Comparison of ENCODE assay signal across 21 cellular contexts in genomic region chr5:93782978-93783377, GRCh38.
"Had no signal": no experiment of that assay in that cellular context is flagged by ENCODE, and none has a peak within 500 bp of the region (broad histone marks: within the 10 kb centered on the region; RNA-seq: fewer than 3 reads in every experiment).

No MANE protein-coding gene starts in this region.

- DNase-seq: activated CD4-positive, alpha-beta T cell treated with anti-CD3 and anti-CD28 coated beads for 1 hour; activated CD4-positive, alpha-beta T cell treated with anti-CD3 and anti-CD28 coated beads, Interleukin-2, amount 50 U/mL, for 1 hour; activated naive CD4-positive, alpha-beta T cell treated with Interleukin-2 at 50 U/mL for 16 hours; activated naive CD8-positive, alpha-beta T cell treated with anti-CD3 and anti-CD28 coated beads, Interleukin-2, amount 10 ng/mL, durations not matched to agents 7 days and 5 days; activated T-cell treated with anti-CD3 and anti-CD28 coated beads, Interleukin-2, amount 50 U/mL, for 24 hours; body of pancreas; gastrocnemius medialis; heart left ventricle; kidney; naive thymus-derived CD4-positive, alpha-beta T cell; sigmoid colon; spleen; stimulated activated CD4-positive, alpha-beta T cell treated with anti-CD3 and anti-CD28 coated beads, Interleukin-4, amount 100 ng/mL, for 4 hours; stimulated activated naive CD8-positive, alpha-beta T cell treated with anti-CD3 and anti-CD28 coated beads, Interleukin-15, Interleukin-2, amounts not matched to agents 100 U/mL and 50 U/mL, for 24 hours; substantia nigra; T-helper 9 cell; tibial artery had no signal

- ATAC-seq: body of pancreas; gastrocnemius medialis; heart left ventricle; left lobe of liver; naive thymus-derived CD4-positive, alpha-beta T cell; stimulated activated naive CD8-positive, alpha-beta T cell treated with anti-CD3 and anti-CD28 coated beads, Interleukin-15, Interleukin-2, amounts not matched to agents 100 U/mL and 50 U/mL, for 24 hours had no signal

- H3K27me3 ChIP-seq: body of pancreas, cardiac muscle cell, gastrocnemius medialis, heart left ventricle, neural progenitor cell, sigmoid colon, spleen, tibial artery had no signal

- H3K27ac ChIP-seq: body of pancreas, cardiac muscle cell, gastrocnemius medialis, heart left ventricle, neural progenitor cell, sigmoid colon, spleen, tibial artery had no signal

- H3K4me1 ChIP-seq: body of pancreas, heart left ventricle, sigmoid colon, spleen, tibial artery had no signal

- H3K27me3 Mint-ChIP-seq: activated naive CD8-positive, alpha-beta T cell treated with anti-CD3 and anti-CD28 coated beads, Interleukin-2, amount 10 ng/mL, durations not matched to agents 7 days and 5 days; activated T-cell treated with anti-CD3 and anti-CD28 coated beads, Interleukin-2, amount 50 U/mL, for 24 hours; naive thymus-derived CD4-positive, alpha-beta T cell had no signal

- H3K4me3 Mint-ChIP-seq: activated naive CD8-positive, alpha-beta T cell treated with anti-CD3 and anti-CD28 coated beads, Interleukin-2, amount 10 ng/mL, durations not matched to agents 7 days and 5 days; activated T-cell treated with anti-CD3 and anti-CD28 coated beads, Interleukin-2, amount 50 U/mL, for 24 hours; naive thymus-derived CD4-positive, alpha-beta T cell; neural progenitor cell had no signal

- H3K27ac Mint-ChIP-seq: activated naive CD8-positive, alpha-beta T cell treated with anti-CD3 and anti-CD28 coated beads, Interleukin-2, amount 10 ng/mL, durations not matched to agents 7 days and 5 days; activated T-cell treated with anti-CD3 and anti-CD28 coated beads, Interleukin-2, amount 50 U/mL, for 24 hours; activated T-helper 2 cell treated with anti-CD3 and anti-CD28 coated beads, Interferon-gamma antibody, Interleukin-2, Interleukin-4, amounts not matched to agents 10 μg/mL and 5 μg/mL and 100 μg/mL, durations not matched to agents 14 hours and 24 hours and 36 hours; naive thymus-derived CD4-positive, alpha-beta T cell; neural progenitor cell had no signal

- H3K36me3 ChIP-seq: cardiac muscle cell, neural progenitor cell, tibial artery had no signal

- H3K9me3 Mint-ChIP-seq: activated naive CD8-positive, alpha-beta T cell treated with anti-CD3 and anti-CD28 coated beads, Interleukin-2, amount 10 ng/mL, durations not matched to agents 7 days and 5 days; activated T-cell treated with anti-CD3 and anti-CD28 coated beads, Interleukin-2, amount 50 U/mL, for 24 hours; activated T-helper 2 cell treated with anti-CD3 and anti-CD28 coated beads, Interferon-gamma antibody, Interleukin-2, Interleukin-4, amounts not matched to agents 10 μg/mL and 5 μg/mL and 100 μg/mL, durations not matched to agents 14 hours and 24 hours and 36 hours; naive thymus-derived CD4-positive, alpha-beta T cell had no signal

- H3K4me3 ChIP-seq: body of pancreas, cardiac muscle cell, gastrocnemius medialis, heart left ventricle, neural progenitor cell, sigmoid colon, spleen, tibial artery had no signal

- H3K4me1 Mint-ChIP-seq: activated naive CD8-positive, alpha-beta T cell treated with anti-CD3 and anti-CD28 coated beads, Interleukin-2, amount 10 ng/mL, durations not matched to agents 7 days and 5 days; naive thymus-derived CD4-positive, alpha-beta T cell had no signal

- H3K9me3 ChIP-seq: body of pancreas, gastrocnemius medialis, heart left ventricle, sigmoid colon, spleen, tibial artery had no signal
